1 cellular context compared by ENCODE assay signal in genomic region chr7:92793656-92794205, GRCh38.
TF ChIP-seq lines count a peak whose summit lies in the region.

No MANE protein-coding gene starts in this region.

TF ChIP-seq in GM12878, 131 proteins besides CTCF, POLR2A, EP300 and RAD21 (continued from another document):
- TF ChIP-seq E2F8 (IDR thresholded peaks at IDR 0.05; ENCODE audit: low read depth, partially characterized antibody) (no peak), ASH2L (IDR thresholded peaks at IDR 0.05; ENCODE audit: borderline replicate concordance, low read depth) (no peak), GABPA (IDR thresholded peaks at IDR 0.05; ENCODE audit: low read depth) (no peak), ZNF207 (IDR thresholded peaks at IDR 0.05; ENCODE audit: borderline replicate concordance) (no peak), E4F1 (IDR thresholded peaks at IDR 0.05; ENCODE audit: borderline replicate concordance, partially characterized antibody) (no peak), BCL11A (IDR thresholded peaks at IDR 0.05; ENCODE audit: low read depth, low read length) (no peak)
